ENCODE assay signal across 8 cellular contexts in genomic region chr20:10434832-10435812, GRCh38.
A peak's percentile ranks its signal among the peaks of the same experiment; 100 is the strongest.
DNase-seq lines count a peak whose midpoint lies in the region; ATAC-seq and TF ChIP-seq lines count a peak whose summit lies in the region.

Gene SLX4IP (plus strand): TSS chr20:10435305. CDS start chr20:10458205, 22,900 bp downstream.

- TF ChIP-seq POLR2A in GM19099 (IDR thresholded peaks at IDR 0.05; ENCODE audit: extremely low read depth, insufficient read length, low read depth): peak; percentile 67

- peak; percentile 58 for ATAC-seq in HG03378 (IDR thresholded peaks at IDR 0.05; ENCODE audit: unreplicated experiment)

- peak; percentile 86 for DNase-seq in AG20443 (ENCODE audit: low spot score)
- DNase-seq in NCI-H446 treated with DMSO at 0.1 percent for 48 hours (lab: John Stamatoyannopoulos, UW): peak; percentile 98
- DNase-seq in activated CD4-positive, CD25-positive, alpha-beta regulatory T cell treated with anti-CD3 and anti-CD28 coated beads, Interleukin-2, amount 50 U/mL, for 72 hours: peak; percentile 73
- peak; percentile 44 to 92 for DNase-seq in cerebellar nuclear complex (lab: John Stamatoyannopoulos, UW)
- peak; percentile 97 for DNase-seq in islet precursor cell
- DNase-seq in stimulated activated CD4-positive, alpha-beta T cell treated with anti-CD3 and anti-CD28 coated beads, Interleukin-12 subunit alpha, Interleukin-12 subunit beta, amount 100 ng/mL, for 48 hours (ENCODE audit: low read depth in 2 of 3, low spot score in 1 of 3): peak; percentile 73 to 74 (median 73)

Comparison
In these comparisons a context has a peak if more than half of its experiments do, and no peak if none do; other contexts are left out.
1. Peak in every context shown above with its lines: DNase-seq and ATAC-seq.